ENCODE assay signal across 15 cellular contexts in genomic region chr4:142600952-142601351, GRCh38.
DNase-seq lines count a peak whose midpoint lies in the region; ATAC-seq and TF ChIP-seq lines count a peak whose summit lies in the region.
"Had no signal": no experiment of that assay in that cellular context is flagged by ENCODE, and none has a peak within 500 bp of the region (broad histone marks: within the 10 kb centered on the region; RNA-seq: fewer than 3 reads in every experiment).

No MANE protein-coding gene starts in this region.

- peak overlapping the region; percentile 36 for H3K4me3 ChIP-seq in LNCaP clone FGC (ENCODE audit: low read depth, low read length)
- H3K4me3 ChIP-seq: BLaER1 treated with 17β-estradiol and CSF1 and Interleukin-3, amounts not matched to agents 10 nM and 100 nM had no signal

- no peak for TF ChIP-seq CTCF in LNCaP clone FGC (IDR thresholded peaks at IDR 0.05; ENCODE audit: control insufficient read depth, extremely low read depth, insufficient read depth)

- DNase-seq in DMS53 (lab: John Stamatoyannopoulos, UW) (peak; percentile 39), DMS53 treated with DMSO at 0.1 percent for 48 hours (lab: John Stamatoyannopoulos, UW; ENCODE audit: unreplicated experiment) (no peak), LNCaP clone FGC (ENCODE audit: low read depth) (peak; percentile 85), fibroblast of gingiva (ENCODE audit: low read depth) (peak; percentile 8), renal cortical epithelial cell (ENCODE audit: low read depth) (peak; percentile 2), NCI-H526 (lab: John Stamatoyannopoulos, UW) (no peak), mesenteric fat pad (ENCODE audit: low spot score) (no peak)
- DNase-seq: 8988T, DMS 273 treated with DMSO at 0.1 percent for 48 hours, NCI-H1417 treated with DMSO at 0.1 percent for 48 hours, NCI-H1930, NCI-H69, SHP77 treated with DMSO at 0.1 percent for 48 hours had no signal

- ATAC-seq in HG02973 (IDR thresholded peaks at IDR 0.05; ENCODE audit: unreplicated experiment), result no peak

Comparison
In these comparisons a context has a peak if more than half of its experiments do, and no peak if none do; other contexts are left out.
1. DNase-seq: peak in DMS53 (single experiment), LNCaP clone FGC (single experiment), fibroblast of gingiva (single experiment) and renal cortical epithelial cell (single experiment); none in DMS53 treated with DMSO at 0.1 percent for 48 hours (single experiment), NCI-H526 (0 of 2) and mesenteric fat pad (single experiment).